Comparison of ENCODE assay signal across 1 cellular context in genomic region chr1:160618763-160619274, GRCh38.
TF ChIP-seq lines count a peak whose summit lies in the region.

No MANE protein-coding gene starts in this region.

TF ChIP-seq in K562, 482 proteins besides CTCF, POLR2A, EP300 and RAD21 (continued from another document):
- no peak for TF ChIP-seq ZNF398 (CRISPR knock-in tag; IDR thresholded peaks at IDR 0.05)
- 0 out of 3 replicates have a peak, but pooled peaks of 1 of the 2 experiments have one; percentile 41 for TF ChIP-seq CBX3 (IDR thresholded peaks at IDR 0.05; ENCODE audit: borderline replicate concordance in 1 of 2, low read length in 2 of 2)
- TF ChIP-seq CHAMP1 (IDR thresholded peaks at IDR 0.05), result peak; percentile 89
- TF ChIP-seq KAT8 (IDR thresholded peaks at IDR 0.05; ENCODE audit: low read depth), result no peak
